Comparison of ENCODE assay signal across 10 cellular contexts in the genomic region with DNA sequence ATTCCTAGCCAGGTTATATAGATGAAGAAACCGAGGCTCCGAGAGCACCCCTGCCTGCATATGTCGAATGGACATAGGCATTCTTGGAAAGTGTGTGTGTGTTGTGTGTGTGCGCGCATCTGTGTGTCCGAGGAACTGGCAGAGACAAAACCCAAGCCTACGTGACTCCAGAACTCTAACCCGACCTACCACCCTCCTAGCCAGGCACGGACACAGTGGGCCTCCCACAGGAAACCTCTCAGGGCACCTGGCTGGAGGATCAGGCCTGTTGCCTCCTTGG. TPM values are rescaled to one million over a fixed set of nuclear protein-coding genes. Genes with fewer than 3 reads are reported as not detected.
DNase-seq lines count a peak whose midpoint lies in the region; ATAC-seq, FAIRE-seq and TF ChIP-seq lines count a peak whose summit lies in the region.
"Had no signal": no experiment of that assay in that cellular context is flagged by ENCODE, and none has a peak within 500 bp of the region (broad histone marks: within the 10 kb centered on the region; RNA-seq: fewer than 3 reads in every experiment).

No MANE protein-coding gene starts in this region.

- no peak overlapping the region for H2BK5ac ChIP-seq in mesenchymal stem cell (ENCODE audit: low read depth, low read length, poor library complexity, severe bottlenecking)

- H3K4ac ChIP-seq in mesenchymal stem cell (ENCODE audit: low read depth in 1 of 2, low read length in 2 of 2): peak overlapping the region; percentile 27 to 64

- no peak for ATAC-seq in pancreas

- H3K4me3 ChIP-seq in mesenchymal stem cell (ENCODE audit: insufficient read depth in 1 of 2, low read depth in 1 of 2, low read length in 2 of 2): peak overlapping the region in 1 of 2 experiments; percentile 81
- peak overlapping the region in 2 of 4 donors; percentile 45 to 47 for H3K4me3 ChIP-seq in pancreas

- no peak for DNase-seq in activated naive CD8-positive, alpha-beta T cell treated with anti-CD3 and anti-CD28 coated beads for 36 hours
- DNase-seq in mesenchymal stem cell (no peak), type B pancreatic cell (ENCODE audit: extremely low spot score, unreplicated experiment) (no peak), SHP77 treated with DMSO at 0.1 percent for 48 hours (lab: John Stamatoyannopoulos, UW) (no peak), pancreas (no peak), CD14-positive monocyte (ENCODE audit: low spot score) (no peak)

- no peak overlapping the region for H2AFZ ChIP-seq in mesenchymal stem cell (ENCODE audit: low read depth, low read length)

- H3K27ac Mint-ChIP-seq in activated naive CD8-positive, alpha-beta T cell: no peak overlapping the region
- no peak overlapping the region for H3K27ac Mint-ChIP-seq in activated naive CD8-positive, alpha-beta T cell treated with anti-CD3 and anti-CD28 coated beads for 36 hours
- H3K27ac Mint-ChIP-seq in brain (no peak overlapping the region), type B pancreatic cell (peak overlapping the region; percentile 30), CD14-positive monocyte (no peak overlapping the region)

- 71% methylated on average over 3 of the region's 9 CpGs for WGBS in mesenchymal stem cell
- 87 to 90% methylated on average over 9 of the region's 9 CpGs for WGBS in pancreas, 2 donors

- no peaks in the 10 kb centered on the region for H3K4me1 Mint-ChIP-seq in activated naive CD8-positive, alpha-beta T cell (ENCODE audit: low read depth)
- H3K4me1 Mint-ChIP-seq in activated naive CD8-positive, alpha-beta T cell treated with anti-CD3 and anti-CD28 coated beads for 36 hours: no peaks in the 10 kb centered on the region
- H3K4me1 Mint-ChIP-seq in brain: peaks cover 46% of the 10 kb centered on the region
- peaks cover 26% of the 10 kb centered on the region for H3K4me1 Mint-ChIP-seq in type B pancreatic cell (ENCODE audit: unreplicated experiment)
- H3K4me1 Mint-ChIP-seq in CD14-positive monocyte: peaks cover 11% of the 10 kb centered on the region

- no peak for TF ChIP-seq CTCF in brain (conservative IDR thresholded peaks at IDR 0.05)
- no peak for TF ChIP-seq CTCF in type B pancreatic cell (conservative IDR thresholded peaks at IDR 0.05)
- TF ChIP-seq CTCF in pancreas (IDR thresholded peaks at IDR 0.05): no peak
- no peak for TF ChIP-seq CTCF in CD14-positive monocyte (IDR thresholded peaks at IDR 0.05)

- H3K79me1 ChIP-seq in mesenchymal stem cell (replicated peaks; ENCODE audit: low read length, poor library complexity, severe bottlenecking): peaks cover 4% of the 10 kb centered on the region

- no peaks in the 10 kb centered on the region for H3K36me3 Mint-ChIP-seq in activated naive CD8-positive, alpha-beta T cell
- no peaks in the 10 kb centered on the region for H3K36me3 Mint-ChIP-seq in activated naive CD8-positive, alpha-beta T cell treated with anti-CD3 and anti-CD28 coated beads for 36 hours
- H3K36me3 Mint-ChIP-seq in brain (no peaks in the 10 kb centered on the region), type B pancreatic cell (no peaks in the 10 kb centered on the region), CD14-positive monocyte (no peaks in the 10 kb centered on the region)

- no peaks in the 10 kb centered on the region for H3K9me3 Mint-ChIP-seq in activated naive CD8-positive, alpha-beta T cell (ENCODE audit: low read depth)
- H3K9me3 Mint-ChIP-seq in activated naive CD8-positive, alpha-beta T cell treated with anti-CD3 and anti-CD28 coated beads for 36 hours: no peaks in the 10 kb centered on the region
- H3K9me3 Mint-ChIP-seq in brain: no peaks in the 10 kb centered on the region
- no peaks in the 10 kb centered on the region for H3K9me3 Mint-ChIP-seq in type B pancreatic cell
- peaks cover 0 to 3% (median 0%) of the 10 kb centered on the region in 7 donors for H3K9me3 Mint-ChIP-seq in CD14-positive monocyte

- H2BK12ac ChIP-seq in mesenchymal stem cell (ENCODE audit: low read length in 2 of 2): peak overlapping the region; percentile 42 to 49

- H3K36me3 ChIP-seq in mesenchymal stem cell (ENCODE audit: control insufficient read depth in 1 of 2, insufficient read depth in 2 of 2, low read depth in 1 of 2, low read length in 2 of 2) (peaks cover 0 to 7% of the 10 kb centered on the region in 2 experiments), pancreas (no peaks in the 10 kb centered on the region)

- H2BK15ac ChIP-seq in mesenchymal stem cell (ENCODE audit: low read depth, poor library complexity, severe bottlenecking): peak overlapping the region; percentile 70

- H3K27me3 ChIP-seq in mesenchymal stem cell (ENCODE audit: control insufficient read depth in 1 of 2, insufficient read depth in 1 of 2, low read length in 2 of 2) (no peaks in the 10 kb centered on the region), pancreas (no peaks in the 10 kb centered on the region)

- peak overlapping the region; percentile 89 for H4K8ac ChIP-seq in mesenchymal stem cell (ENCODE audit: low read length)

- H3K9ac ChIP-seq in mesenchymal stem cell (ENCODE audit: low read length): peak overlapping the region; percentile 45

- no peak overlapping the region for H3K27ac ChIP-seq in mesenchymal stem cell (ENCODE audit: low read length, poor library complexity, severe bottlenecking)
- no peak overlapping the region for H3K27ac ChIP-seq in pancreas
- H3K27ac ChIP-seq: C4-2B had no signal

- H2AK5ac ChIP-seq in mesenchymal stem cell (ENCODE audit: low read length, severe bottlenecking): no peak overlapping the region

- peaks cover 8% of the 10 kb centered on the region for H3K27me3 Mint-ChIP-seq in activated naive CD8-positive, alpha-beta T cell
- H3K27me3 Mint-ChIP-seq in activated naive CD8-positive, alpha-beta T cell treated with anti-CD3 and anti-CD28 coated beads for 36 hours: peaks cover 14% of the 10 kb centered on the region
- H3K27me3 Mint-ChIP-seq in brain (peaks cover 34% of the 10 kb centered on the region), type B pancreatic cell (peaks cover 4% of the 10 kb centered on the region), CD14-positive monocyte (ENCODE audit: low read depth in 3 of 3) (peaks cover 11 to 36% (median 20%) of the 10 kb centered on the region in 3 donors)

- H3K4me3 Mint-ChIP-seq in activated naive CD8-positive, alpha-beta T cell: peak overlapping the region; percentile 60
- no peak overlapping the region for H3K4me3 Mint-ChIP-seq in activated naive CD8-positive, alpha-beta T cell treated with anti-CD3 and anti-CD28 coated beads for 36 hours
- peak overlapping the region in 4 of 5 experiments; percentile 38 to 63 (median 58) for H3K4me3 Mint-ChIP-seq in brain
- peak overlapping the region; percentile 73 for H3K4me3 Mint-ChIP-seq in type B pancreatic cell
- peak overlapping the region in 1 of 2 donors; percentile 78 for H3K4me3 Mint-ChIP-seq in CD14-positive monocyte

- no peak overlapping the region for H3K14ac ChIP-seq in mesenchymal stem cell (ENCODE audit: low read length in 2 of 2)

- peak overlapping the region; percentile 37 for H2BK120ac ChIP-seq in mesenchymal stem cell (ENCODE audit: low read depth, low read length)

- no peak for FAIRE-seq in pancreas (lab: Jason Lieb, UNC)
- FAIRE-seq: islet of Langerhans had no signal

- H3K23ac ChIP-seq in mesenchymal stem cell (ENCODE audit: low read length in 2 of 2): no peak overlapping the region

- intact Hi-C loops in pancreas (cut with DNase I): no loop called here
- intact Hi-C loops in CD14-positive monocyte (cut with micrococcal nuclease): no loop called here

- H4K91ac ChIP-seq in mesenchymal stem cell (ENCODE audit: low read length): peak overlapping the region; percentile 69

- peak overlapping the region; percentile 40 to 47 for H3K18ac ChIP-seq in mesenchymal stem cell (ENCODE audit: low read depth in 1 of 2, low read length in 2 of 2)

- H3K4me1 ChIP-seq in mesenchymal stem cell (ENCODE audit: control insufficient read depth, insufficient read depth, low read depth, low read length) (peaks cover 44% of the 10 kb centered on the region), pancreas (peaks cover 0 to 6% (median 6%) of the 10 kb centered on the region in 3 donors)

- no peak overlapping the region for H3K4me2 ChIP-seq in mesenchymal stem cell (ENCODE audit: low read length, poor library complexity, severe bottlenecking)

- H3K9me3 ChIP-seq in mesenchymal stem cell (ENCODE audit: control insufficient read depth, low read length): no peaks in the 10 kb centered on the region
- no peaks in the 10 kb centered on the region for H3K9me3 ChIP-seq in pancreas

RNA-seq across cellular contexts. Expression of a gene that starts 0.5 kb away (rescaled TPM):
- total RNA-seq in activated naive CD8-positive, alpha-beta T cell treated with anti-CD3 and anti-CD28 coated beads for 36 hours: under 1 TPM in 1 of 2 experiments, not detected in 1; 0.21 TPM
- 21.8 TPM for polyA plus RNA-seq in brain (ENCODE audit: insufficient read depth, low read depth, low replicate concordance)
- 6.4 TPM for polyA plus RNA-seq in mesenchymal stem cell (2013, experiment 1 of 2)
- polyA plus RNA-seq in mesenchymal stem cell (2013, experiment 2 of 2): 6.8 TPM
- 8.4 and 16.8 TPM in 2 replicates for total RNA-seq in type B pancreatic cell (ENCODE audit: low replicate concordance)
- total RNA-seq in pancreas: 1 to 10 TPM in 4 of 6 donors, under 1 TPM in 2; 0.73 to 4.7 (median 1.8) TPM
- 1 to 10 TPM; 1.5 to 1.8 TPM for polyA plus RNA-seq in pancreas
- not detected for polyA plus RNA-seq in CD14-positive monocyte

RNA-seq across cellular contexts. Expression of a gene that starts 32.9 kb away (rescaled TPM):
- total RNA-seq in activated naive CD8-positive, alpha-beta T cell treated with anti-CD3 and anti-CD28 coated beads for 36 hours: 1 to 10 TPM; 6.0 to 6.5 TPM
- polyA plus RNA-seq in brain (ENCODE audit: insufficient read depth, low read depth, low replicate concordance): 35.8 TPM
- 0.41 TPM for polyA plus RNA-seq in mesenchymal stem cell (2013, experiment 1 of 2)
- polyA plus RNA-seq in mesenchymal stem cell (2013, experiment 2 of 2): 0.52 TPM
- total RNA-seq in type B pancreatic cell (ENCODE audit: low replicate concordance): 5.3 and 7.5 TPM in 2 replicates
- total RNA-seq in pancreas: 1 to 10 TPM; 4.0 to 7.7 (median 6.5) TPM
- polyA plus RNA-seq in pancreas: 10 to 100 TPM; 14.6 to 23.8 TPM
- polyA plus RNA-seq in CD14-positive monocyte: not detected

RNA-seq across cellular contexts. Expression of a gene that starts 46.8 kb away (rescaled TPM):
- total RNA-seq in activated naive CD8-positive, alpha-beta T cell treated with anti-CD3 and anti-CD28 coated beads for 36 hours: 10 to 100 TPM; 55.6 to 60.1 TPM
- polyA plus RNA-seq in brain (ENCODE audit: insufficient read depth, low read depth, low replicate concordance) (98.5 TPM), pancreas (10 to 100 TPM; 12.4 to 19.0 TPM), CD14-positive monocyte (10 to 100 TPM; 20.8 to 26.3 TPM)
- polyA plus RNA-seq in mesenchymal stem cell (2013, experiment 1 of 2): 35.8 TPM
- 30.3 TPM for polyA plus RNA-seq in mesenchymal stem cell (2013, experiment 2 of 2)
- total RNA-seq in type B pancreatic cell (ENCODE audit: low replicate concordance) (36.5 and 45.0 TPM in 2 replicates), pancreas (10 to 100 TPM; 11.2 to 22.1 (median 16.6) TPM)
